ENCODE assay signal across 23 cellular contexts in genomic region chr5:118006229-118006628, GRCh38.
A peak's percentile ranks its signal among the peaks of the same experiment; 100 is the strongest.
DNase-seq lines count a peak whose midpoint lies in the region; TF ChIP-seq lines count a peak whose summit lies in the region.
"Had no signal": no experiment of that assay in that cellular context is flagged by ENCODE, and none has a peak within 500 bp of the region (broad histone marks: within the 10 kb centered on the region; RNA-seq: fewer than 3 reads in every experiment).

No MANE protein-coding gene starts in this region.

- no peaks in the 10 kb centered on the region for H3K79me2 ChIP-seq in trophoblast cell (ENCODE audit: control insufficient read depth, insufficient read depth, low read length, poor library complexity)

- H2BK15ac ChIP-seq in mesenchymal stem cell (ENCODE audit: low read depth, poor library complexity, severe bottlenecking) = no peak overlapping the region

- H3K79me1 ChIP-seq in mesenchymal stem cell (replicated peaks; ENCODE audit: low read length, poor library complexity, severe bottlenecking) = no peaks in the 10 kb centered on the region
- no peaks in the 10 kb centered on the region for H3K79me1 ChIP-seq in trophoblast cell (ENCODE audit: low read length)

- DNase-seq in EL = peak; percentile 1
- peak; percentile 69 for DNase-seq in MV-4-11 (lab: John Stamatoyannopoulos, UW)
- peak in 1 of 2 donors; percentile 60 for DNase-seq in cardiac muscle cell (ENCODE audit: low read depth in 1 of 2, low spot score in 1 of 2)
- DNase-seq in mesenchymal stem cell = peak; percentile 26
- no peak for DNase-seq in brain microvascular endothelial cell
- no peak for DNase-seq in activated CD4-positive, alpha-beta T cell treated with anti-CD3 and anti-CD28 coated beads for 1 hour
- DNase-seq in trophoblast cell = no peak
- DNase-seq: CD4-positive, alpha-beta T cell; COR-L47; DMS 273 treated with DMSO at 0.1 percent for 48 hours; DMS79 treated with DMSO at 0.1 percent for 48 hours; H7; HFFc6; Kasumi-1; NCI-H1105; NCI-H146; NCI-H2029 treated with DMSO at 0.1 percent for 48 hours; NCI-H345; NCI-H524 treated with DMSO at 0.1 percent for 48 hours; NCI-H82; PC-3; SHP77 treated with DMSO at 0.1 percent for 48 hours had no signal

- H2BK120ac ChIP-seq in mesenchymal stem cell (ENCODE audit: low read depth, low read length) (no peak overlapping the region), trophoblast cell (ENCODE audit: insufficient read depth, low read length, poor library complexity) (no peak overlapping the region)

- no peaks in the 10 kb centered on the region for H3K9me3 ChIP-seq in cardiac muscle cell (ENCODE audit: low read depth)
- no peaks in the 10 kb centered on the region for H3K9me3 ChIP-seq in mesenchymal stem cell (ENCODE audit: control insufficient read depth, low read length)
- H3K9me3 ChIP-seq in trophoblast cell (ENCODE audit: insufficient read depth, low read depth, low read length) = no peaks in the 10 kb centered on the region
- H3K9me3 ChIP-seq: BLaER1 had no signal

- no CpG with 5 or more reads among the region's 1 CpG for WGBS in mesenchymal stem cell
- WGBS in trophoblast cell (ENCODE audit: extremely low coverage, insufficient coverage, insufficient read length) = no CpG with 5 or more reads among the region's 1 CpG

- H3K9ac ChIP-seq in mesenchymal stem cell (ENCODE audit: low read length) (no peak overlapping the region), trophoblast cell (ENCODE audit: low read length) (no peak overlapping the region)
- H3K9ac ChIP-seq: BLaER1 had no signal

- H3K27ac ChIP-seq in cardiac muscle cell (peak overlapping the region; percentile 65), mesenchymal stem cell (ENCODE audit: low read length, poor library complexity, severe bottlenecking) (no peak overlapping the region), brain microvascular endothelial cell (no peak overlapping the region), trophoblast cell (ENCODE audit: low read depth, low read length) (no peak overlapping the region)
- H3K27ac ChIP-seq: BLaER1 had no signal

- H3K14ac ChIP-seq in mesenchymal stem cell (ENCODE audit: low read length in 2 of 2) (no peak overlapping the region), trophoblast cell (ENCODE audit: low read length) (no peak overlapping the region)

- H4K91ac ChIP-seq in mesenchymal stem cell (ENCODE audit: low read length) (no peak overlapping the region), trophoblast cell (ENCODE audit: low read depth, low read length) (no peak overlapping the region)

- H3K23ac ChIP-seq in mesenchymal stem cell (ENCODE audit: low read length in 2 of 2) (no peak overlapping the region), trophoblast cell (ENCODE audit: low read length) (no peak overlapping the region)

- H4K8ac ChIP-seq in mesenchymal stem cell (ENCODE audit: low read length) = no peak overlapping the region
- H4K8ac ChIP-seq in trophoblast cell (ENCODE audit: low read depth, low read length) = no peak overlapping the region

- H3K4me3 ChIP-seq in cardiac muscle cell (no peak overlapping the region), mesenchymal stem cell (ENCODE audit: insufficient read depth in 1 of 2, low read depth in 1 of 2, low read length in 2 of 2) (no peak overlapping the region), brain microvascular endothelial cell (ENCODE audit: low read depth, low read length) (no peak overlapping the region), trophoblast cell (ENCODE audit: low read depth, low read length) (no peak overlapping the region)
- H3K4me3 ChIP-seq: BLaER1 had no signal

- H2AFZ ChIP-seq in mesenchymal stem cell (ENCODE audit: low read depth, low read length) = no peak overlapping the region
- no peak overlapping the region for H2AFZ ChIP-seq in trophoblast cell (ENCODE audit: insufficient read depth, low read length, poor library complexity)

- H2BK12ac ChIP-seq in mesenchymal stem cell (ENCODE audit: low read length in 2 of 2) (no peak overlapping the region), trophoblast cell (ENCODE audit: low read length) (no peak overlapping the region)

- H3K4ac ChIP-seq in mesenchymal stem cell (ENCODE audit: low read depth in 1 of 2, low read length in 2 of 2) = no peak overlapping the region
- H3K4ac ChIP-seq in trophoblast cell (ENCODE audit: low read depth, low read length) = no peak overlapping the region

- no peak overlapping the region for H4K12ac ChIP-seq in trophoblast cell (ENCODE audit: low read depth, low read length)

- no peak overlapping the region for H3K18ac ChIP-seq in mesenchymal stem cell (ENCODE audit: low read depth in 1 of 2, low read length in 2 of 2)
- no peak overlapping the region for H3K18ac ChIP-seq in trophoblast cell (ENCODE audit: low read length)

- H3K4me1 ChIP-seq in cardiac muscle cell (ENCODE audit: low read depth) = peaks cover 22% of the 10 kb centered on the region
- H3K4me1 ChIP-seq in mesenchymal stem cell (ENCODE audit: control insufficient read depth, insufficient read depth, low read depth, low read length) = no peaks in the 10 kb centered on the region
- H3K4me1 ChIP-seq in trophoblast cell (ENCODE audit: control insufficient read depth in 1 of 2, insufficient read depth in 2 of 2, low read length in 2 of 2) = no peaks in the 10 kb centered on the region
- H3K4me1 ChIP-seq: BLaER1 had no signal

- H3K36me3 ChIP-seq in cardiac muscle cell (no peaks in the 10 kb centered on the region), mesenchymal stem cell (ENCODE audit: control insufficient read depth in 1 of 2, insufficient read depth in 2 of 2, low read depth in 1 of 2, low read length in 2 of 2) (no peaks in the 10 kb centered on the region), brain microvascular endothelial cell (replicated peaks) (no peaks in the 10 kb centered on the region), trophoblast cell (ENCODE audit: control insufficient read depth in 1 of 2, insufficient read depth in 2 of 2, low read length in 2 of 2) (no peaks in the 10 kb centered on the region)
- H3K36me3 ChIP-seq: BLaER1 had no signal

- H2BK5ac ChIP-seq in mesenchymal stem cell (ENCODE audit: low read depth, low read length, poor library complexity, severe bottlenecking) (no peak overlapping the region), trophoblast cell (ENCODE audit: low read depth, low read length, poor library complexity) (no peak overlapping the region)

- H2AK5ac ChIP-seq in mesenchymal stem cell (ENCODE audit: low read length, severe bottlenecking) (no peak overlapping the region), trophoblast cell (ENCODE audit: low read length) (no peak overlapping the region)

- H3K27me3 ChIP-seq in cardiac muscle cell = no peaks in the 10 kb centered on the region
- H3K27me3 ChIP-seq in mesenchymal stem cell (ENCODE audit: control insufficient read depth in 1 of 2, insufficient read depth in 1 of 2, low read length in 2 of 2) = no peaks in the 10 kb centered on the region
- no peaks in the 10 kb centered on the region for H3K27me3 ChIP-seq in brain microvascular endothelial cell (replicated peaks)
- no peaks in the 10 kb centered on the region for H3K27me3 ChIP-seq in trophoblast cell (ENCODE audit: insufficient read depth, low read length)
- H3K27me3 ChIP-seq: BLaER1 had no signal

- H3K4me2 ChIP-seq in mesenchymal stem cell (ENCODE audit: low read length, poor library complexity, severe bottlenecking) (no peak overlapping the region), trophoblast cell (ENCODE audit: low read length) (no peak overlapping the region)
- H3K4me2 ChIP-seq: BLaER1 had no signal

- TF ChIP-seq CTCF in cardiac muscle cell (IDR thresholded peaks at IDR 0.05; ENCODE audit: low read depth, low read length) (no peak), brain microvascular endothelial cell (IDR thresholded peaks at IDR 0.05; ENCODE audit: low read depth, low read length, missing control alignments) (no peak)

- in situ Hi-C loops in brain microvascular endothelial cell (cut with HindIII; ENCODE audit: low pct_ligation_motif_present, low sequenced_read_pairs) = no loop called here

Comparison
In these comparisons a context has a peak if more than half of its experiments do, and no peak if none do; other contexts are left out.
1. DNase-seq: peak in EL (single experiment), MV-4-11 (single experiment) and mesenchymal stem cell (single experiment); none in brain microvascular endothelial cell (single experiment), activated CD4-positive, alpha-beta T cell treated with anti-CD3 and anti-CD28 coated beads for 1 hour (single experiment) and trophoblast cell (0 of 2).